In genomic region chr19:16429066-16429758, GRCh38 we compare ENCODE assay signal across 10 cellular contexts. TPM values are rescaled to one million over a fixed set of nuclear protein-coding genes. Genes with fewer than 3 reads are reported as not detected.
DNase-seq lines count a peak whose midpoint lies in the region; ATAC-seq and TF ChIP-seq lines count a peak whose summit lies in the region.
"Had no signal": no experiment of that assay in that cellular context is flagged by ENCODE, and none has a peak within 500 bp of the region (broad histone marks: within the 10 kb centered on the region; RNA-seq: fewer than 3 reads in every experiment).

No MANE protein-coding gene starts in this region.

- peak overlapping the region; percentile 39 for H2BK5ac ChIP-seq in neuronal stem cell (ENCODE audit: low read length)

- H2BK120ac ChIP-seq in neuronal stem cell (ENCODE audit: low read depth, low read length): no peak overlapping the region

- no peak overlapping the region for H3K4me2 ChIP-seq in neuronal stem cell (ENCODE audit: insufficient read depth, low read length, poor library complexity, severe bottlenecking)

- peaks cover 11% of the 10 kb centered on the region for H3K79me1 ChIP-seq in neuronal stem cell (ENCODE audit: low read depth, low read length)

- no peak overlapping the region for H2AK5ac ChIP-seq in neuronal stem cell (ENCODE audit: low read depth, low read length)

- H3K36me3 ChIP-seq in neuronal stem cell (replicated peaks in 1 of 2; ENCODE audit: control insufficient read depth in 2 of 2, insufficient read depth in 2 of 2, low read length in 2 of 2): peaks cover 31 to 88% of the 10 kb centered on the region in 2 donors

- H3K23ac ChIP-seq in neuronal stem cell (ENCODE audit: low read depth, low read length, poor library complexity): no peak overlapping the region

- TF ChIP-seq CTCF in epithelial cell of esophagus (IDR thresholded peaks at IDR 0.05; ENCODE audit: insufficient read depth, low read depth, low read length, missing control alignments): no peak

- ATAC-seq in GM18505 (IDR thresholded peaks at IDR 0.05; ENCODE audit: unreplicated experiment) (no peak), HG02798 (IDR thresholded peaks at IDR 0.05; ENCODE audit: poor library complexity, unreplicated experiment) (no peak)

- peak overlapping the region; percentile 79 for H3K9ac ChIP-seq in neuronal stem cell (ENCODE audit: low read depth, low read length, poor library complexity)

- H2BK12ac ChIP-seq in neuronal stem cell (ENCODE audit: low read length): peak overlapping the region; percentile 41

- H3K27ac ChIP-seq in neuronal stem cell (replicated peaks; ENCODE audit: low read length): no peak overlapping the region

- H2AFZ ChIP-seq in neuronal stem cell (ENCODE audit: low read length): no peak overlapping the region

- TF ChIP-seq POLR2A in GM18505 (IDR thresholded peaks at IDR 0.05; ENCODE audit: borderline replicate concordance, extremely low read depth, insufficient read depth, insufficient read length): no peak

- DNase-seq in COR-L47 (lab: John Stamatoyannopoulos, UW) (peak; percentile 85), NCI-H2171 treated with DMSO at 0.1 percent for 48 hours (lab: John Stamatoyannopoulos, UW) (peak; percentile 63), epithelial cell of esophagus (ENCODE audit: low read depth) (peak; percentile 86), neuronal stem cell (ENCODE audit: low spot score) (no peak), GM03348 (ENCODE audit: low spot score) (no peak)
- DNase-seq in stimulated activated CD4-positive, alpha-beta T cell treated with anti-CD3 and anti-CD28 coated beads, Interleukin-12 subunit alpha, Interleukin-12 subunit beta, amount 100 ng/mL, for 4 hours: no peak
- DNase-seq: NCI-H82; stimulated activated CD4-positive, alpha-beta T cell treated with anti-CD3 and anti-CD28 coated beads, Interleukin-4, amount 100 ng/mL, for 24 hours had no signal

- H2BK15ac ChIP-seq in neuronal stem cell (ENCODE audit: low read length): no peak overlapping the region

- H3K9me3 ChIP-seq in neuronal stem cell (replicated peaks in 1 of 2; ENCODE audit: control insufficient read depth in 2 of 2, insufficient read depth in 1 of 2, low read depth in 1 of 2, low read length in 2 of 2): no peaks in the 10 kb centered on the region

- H3K18ac ChIP-seq in neuronal stem cell (ENCODE audit: low read length): no peak overlapping the region

- H4K8ac ChIP-seq in neuronal stem cell (ENCODE audit: low read depth, low read length): peak overlapping the region; percentile 52

- H4K91ac ChIP-seq in neuronal stem cell (ENCODE audit: low read depth, low read length, poor library complexity): no peak overlapping the region

- H3K4me1 ChIP-seq in neuronal stem cell (ENCODE audit: control insufficient read depth in 2 of 2, insufficient read depth in 1 of 2, low read depth in 1 of 2, low read length in 2 of 2): no peaks in the 10 kb centered on the region

- H3K4ac ChIP-seq in neuronal stem cell (ENCODE audit: low read length): no peak overlapping the region

- H3K27me3 ChIP-seq in neuronal stem cell (ENCODE audit: control insufficient read depth in 3 of 3, insufficient read depth in 3 of 3, low read depth in 1 of 3, low read length in 3 of 3): no peaks in the 10 kb centered on the region

- no peak overlapping the region for H3K4me3 ChIP-seq in epithelial cell of esophagus (ENCODE audit: low read length)
- no peak overlapping the region for H3K4me3 ChIP-seq in neuronal stem cell (ENCODE audit: low read length in 2 of 2)

- no CpG with 5 or more reads among the region's 13 CpGs for WGBS in neuronal stem cell (ENCODE audit: extremely low coverage in 2 of 2, insufficient read length in 2 of 2, insufficient replicate concordance in 1 of 2), 2 donors

- peak overlapping the region; percentile 56 for H3K14ac ChIP-seq in neuronal stem cell (ENCODE audit: low read length)

RNA-seq across cellular contexts. Expression of gene EPS15L1, which starts 42.6 kb away (rescaled TPM):
- 26.7 TPM for polyA plus RNA-seq in neuronal stem cell (2013, experiment 1 of 2)
- polyA plus RNA-seq in neuronal stem cell (2013, experiment 2 of 2): 25.4 TPM

Comparison
In these comparisons a context has a peak if more than half of its experiments do, and no peak if none do; other contexts are left out.
1. DNase-seq: peak in COR-L47 (single experiment), NCI-H2171 treated with DMSO at 0.1 percent for 48 hours (single experiment) and epithelial cell of esophagus (single experiment); none in neuronal stem cell (single experiment), stimulated activated CD4-positive, alpha-beta T cell treated with anti-CD3 and anti-CD28 coated beads, Interleukin-12 subunit alpha, Interleukin-12 subunit beta, amount 100 ng/mL, for 4 hours (single experiment) and GM03348 (single experiment).